ENCODE assay signal across 8 cellular contexts in genomic region chr19:1490020-1490310, GRCh38. TPM values are rescaled to one million over a fixed set of nuclear protein-coding genes. Genes with fewer than 3 reads are reported as not detected.
DNase-seq lines count a peak whose midpoint lies in the region; ATAC-seq and TF ChIP-seq lines count a peak whose summit lies in the region.

No MANE protein-coding gene starts in this region.

- H3K9me3 ChIP-seq in suprapubic skin, result no peaks in the 10 kb centered on the region

- H3K27me3 Mint-ChIP-seq in activated CD4-positive, alpha-beta T cell treated with anti-CD3 and anti-CD28 coated beads, Interleukin-2, amount 10 ng/mL, durations not matched to agents 24 days and 14 days, result peaks cover 8% of the 10 kb centered on the region
- peaks cover 14% of the 10 kb centered on the region for H3K27me3 Mint-ChIP-seq in activated naive CD8-positive, alpha-beta T cell treated with anti-CD3 and anti-CD28 coated beads, Interleukin-2, amount 10 ng/mL, durations not matched to agents 7 days and 5 days

- TF ChIP-seq EP300 in suprapubic skin (IDR thresholded peaks at IDR 0.05), result no peak

- no peak overlapping the region for H3K27ac Mint-ChIP-seq in activated CD4-positive, alpha-beta T cell treated with anti-CD3 and anti-CD28 coated beads, Interleukin-2, amount 10 ng/mL, durations not matched to agents 24 days and 14 days
- H3K27ac Mint-ChIP-seq in activated naive CD8-positive, alpha-beta T cell treated with anti-CD3 and anti-CD28 coated beads, Interleukin-2, amount 10 ng/mL, durations not matched to agents 7 days and 5 days, result no peak overlapping the region

- POLR2A ChIA-PET in activated naive CD8-positive, alpha-beta T cell treated with anti-CD3 and anti-CD28 coated beads, Interleukin-2, amount 10 ng/mL, durations not matched to agents 7 days and 5 days (lab: Charles Lee), result interaction anchor here (1.5 kb wide), 1 partner anchor 18 kb away, joined by 5 read pairs; no protein-coding TSS in a partner anchor

- no peak for ATAC-seq in activated naive CD8-positive, alpha-beta T cell treated with anti-CD3 and anti-CD28 coated beads, Interleukin-2, amount 10 ng/mL, durations not matched to agents 7 days and 5 days (ENCODE audit: low read depth)
- ATAC-seq in GM19324 (IDR thresholded peaks at IDR 0.05; ENCODE audit: low FRiP score, unreplicated experiment) (no peak), GM21360 (IDR thresholded peaks at IDR 0.05; ENCODE audit: unreplicated experiment) (no peak)

- no peaks in the 10 kb centered on the region for H3K36me3 ChIP-seq in kidney epithelial cell (ENCODE audit: control insufficient read depth, insufficient read depth, low read length)
- no peaks in the 10 kb centered on the region for H3K36me3 ChIP-seq in suprapubic skin

- TF ChIP-seq POLR2A in suprapubic skin (IDR thresholded peaks at IDR 0.05), result no peak

- intact Hi-C loops in activated CD4-positive, alpha-beta T cell treated with anti-CD3 and anti-CD28 coated beads, Interleukin-2, amount 10 ng/mL, durations not matched to agents 24 days and 14 days (cut with micrococcal nuclease), result loop anchor here (1.0 to 2.0 kb wide), 2 partner anchors 11 to 19 kb away; partner anchors contain the start of gene C19orf25

- TF ChIP-seq CTCF in kidney epithelial cell (IDR thresholded peaks at IDR 0.05; ENCODE audit: insufficient read depth, low read length, poor library complexity, severe bottlenecking) (no peak), suprapubic skin (IDR thresholded peaks at IDR 0.05) (no peak)

- H3K27me3 ChIP-seq in kidney epithelial cell (ENCODE audit: control insufficient read depth, insufficient read depth, low read length) (peaks cover 12% of the 10 kb centered on the region), suprapubic skin (no peaks in the 10 kb centered on the region)

- no peaks in the 10 kb centered on the region for H3K9me3 Mint-ChIP-seq in activated CD4-positive, alpha-beta T cell treated with anti-CD3 and anti-CD28 coated beads, Interleukin-2, amount 10 ng/mL, durations not matched to agents 24 days and 14 days
- no peaks in the 10 kb centered on the region for H3K9me3 Mint-ChIP-seq in activated naive CD8-positive, alpha-beta T cell treated with anti-CD3 and anti-CD28 coated beads, Interleukin-2, amount 10 ng/mL, durations not matched to agents 7 days and 5 days

- H3K27ac ChIP-seq in suprapubic skin, result no peak overlapping the region

- peaks cover 21% of the 10 kb centered on the region for H3K4me1 ChIP-seq in suprapubic skin

- no peaks in the 10 kb centered on the region for H3K36me3 Mint-ChIP-seq in activated CD4-positive, alpha-beta T cell treated with anti-CD3 and anti-CD28 coated beads, Interleukin-2, amount 10 ng/mL, durations not matched to agents 24 days and 14 days (ENCODE audit: low read depth)
- H3K36me3 Mint-ChIP-seq in activated naive CD8-positive, alpha-beta T cell treated with anti-CD3 and anti-CD28 coated beads, Interleukin-2, amount 10 ng/mL, durations not matched to agents 7 days and 5 days, result no peaks in the 10 kb centered on the region

- H3K4me3 ChIP-seq in kidney epithelial cell (ENCODE audit: low read depth, low read length), result peak overlapping the region; percentile 52
- H3K4me3 ChIP-seq in suprapubic skin, result peak overlapping the region; percentile 59

- peak overlapping the region; percentile 62 for H3K4me3 Mint-ChIP-seq in activated CD4-positive, alpha-beta T cell treated with anti-CD3 and anti-CD28 coated beads, Interleukin-2, amount 10 ng/mL, durations not matched to agents 24 days and 14 days
- peak overlapping the region; percentile 77 for H3K4me3 Mint-ChIP-seq in activated naive CD8-positive, alpha-beta T cell treated with anti-CD3 and anti-CD28 coated beads, Interleukin-2, amount 10 ng/mL, durations not matched to agents 7 days and 5 days

- peaks cover 6% of the 10 kb centered on the region for H3K4me1 Mint-ChIP-seq in activated CD4-positive, alpha-beta T cell treated with anti-CD3 and anti-CD28 coated beads, Interleukin-2, amount 10 ng/mL, durations not matched to agents 24 days and 14 days
- H3K4me1 Mint-ChIP-seq in activated naive CD8-positive, alpha-beta T cell treated with anti-CD3 and anti-CD28 coated beads, Interleukin-2, amount 10 ng/mL, durations not matched to agents 7 days and 5 days, result peaks cover 11% of the 10 kb centered on the region

- WGBS in suprapubic skin, result no CpG with 5 or more reads among the region's 15 CpGs

- no peak for DNase-seq in activated CD4-positive, alpha-beta T cell treated with anti-CD3 and anti-CD28 coated beads, Interleukin-2, amount 10 ng/mL, durations not matched to agents 24 days and 14 days
- DNase-seq in activated CD4-positive, alpha-beta T cell treated with anti-CD3 and anti-CD28 coated beads for 4 hours, result no peak
- DNase-seq in activated naive CD8-positive, alpha-beta T cell treated with anti-CD3 and anti-CD28 coated beads, Interleukin-2, amount 10 ng/mL, durations not matched to agents 7 days and 5 days, result no peak
- DNase-seq in kidney epithelial cell (ENCODE audit: low read depth), result no peak
- DNase-seq in suprapubic skin (ENCODE audit: low spot score in 2 of 2), result no peak
- DNase-seq in HuH-7 (ENCODE audit: low spot score), result no peak

RNA-seq across cellular contexts. Expression of gene PCSK4, which starts 0.2 kb away (rescaled TPM):
- total RNA-seq in activated CD4-positive, alpha-beta T cell treated with anti-CD3 and anti-CD28 coated beads, Interleukin-2, amount 10 ng/mL, durations not matched to agents 24 days and 14 days, result 1.0 and 1.6 TPM in 2 replicates
- total RNA-seq in activated naive CD8-positive, alpha-beta T cell treated with anti-CD3 and anti-CD28 coated beads, Interleukin-2, amount 10 ng/mL, durations not matched to agents 7 days and 5 days, result 1 to 10 TPM; 6.7 to 9.7 TPM
- total RNA-seq in kidney epithelial cell (1.6 and 5.5 TPM in 2 replicates), suprapubic skin (1 to 10 TPM; 1.4 to 6.6 (median 3.8) TPM)

RNA-seq across cellular contexts. Expression of gene REEP6, which starts 1.0 kb away (rescaled TPM):
- 1.1 and 1.7 TPM in 2 replicates for total RNA-seq in activated CD4-positive, alpha-beta T cell treated with anti-CD3 and anti-CD28 coated beads, Interleukin-2, amount 10 ng/mL, durations not matched to agents 24 days and 14 days
- total RNA-seq in activated naive CD8-positive, alpha-beta T cell treated with anti-CD3 and anti-CD28 coated beads, Interleukin-2, amount 10 ng/mL, durations not matched to agents 7 days and 5 days, result 1 to 10 TPM; 2.2 to 2.8 TPM
- total RNA-seq in kidney epithelial cell (8.7 and 9.7 TPM in 2 replicates), suprapubic skin (10 to 100 TPM in 1 of 4 donors, 1 to 10 TPM in 3; 3.2 to 11.8 (median 8.1) TPM)

RNA-seq across cellular contexts. Expression of gene C19orf25, which starts 10.9 kb away (rescaled TPM):
- total RNA-seq in activated CD4-positive, alpha-beta T cell treated with anti-CD3 and anti-CD28 coated beads, Interleukin-2, amount 10 ng/mL, durations not matched to agents 24 days and 14 days, result 34.0 and 38.0 TPM in 2 replicates
- total RNA-seq in activated naive CD8-positive, alpha-beta T cell treated with anti-CD3 and anti-CD28 coated beads, Interleukin-2, amount 10 ng/mL, durations not matched to agents 7 days and 5 days, result 10 to 100 TPM; 48.0 to 51.2 TPM
- total RNA-seq in kidney epithelial cell (38.8 and 40.0 TPM in 2 replicates), suprapubic skin (10 to 100 TPM; 25.1 to 41.2 (median 36.4) TPM)

RNA-seq across cellular contexts. Expression of gene ADAMTSL5, which starts 22.9 kb away (rescaled TPM):
- 5.4 and 6.6 TPM in 2 replicates for total RNA-seq in activated CD4-positive, alpha-beta T cell treated with anti-CD3 and anti-CD28 coated beads, Interleukin-2, amount 10 ng/mL, durations not matched to agents 24 days and 14 days
- 1 to 10 TPM; 1.8 to 2.1 TPM for total RNA-seq in activated naive CD8-positive, alpha-beta T cell treated with anti-CD3 and anti-CD28 coated beads, Interleukin-2, amount 10 ng/mL, durations not matched to agents 7 days and 5 days
- 0.58 and 1.8 TPM in 2 replicates for total RNA-seq in kidney epithelial cell
- total RNA-seq in suprapubic skin, result 1 to 10 TPM in 3 of 4 donors, under 1 TPM in 1; 0.83 to 4.1 (median 2.4) TPM

RNA-seq across cellular contexts. Expression of gene PLK5, which starts 33.9 kb away (rescaled TPM):
- total RNA-seq in activated CD4-positive, alpha-beta T cell treated with anti-CD3 and anti-CD28 coated beads, Interleukin-2, amount 10 ng/mL, durations not matched to agents 24 days and 14 days, result not detected in 2 replicates
- not detected for total RNA-seq in activated naive CD8-positive, alpha-beta T cell treated with anti-CD3 and anti-CD28 coated beads, Interleukin-2, amount 10 ng/mL, durations not matched to agents 7 days and 5 days
- total RNA-seq in kidney epithelial cell, result not detected in 2 replicates
- total RNA-seq in suprapubic skin, result 1 to 10 TPM in 1 of 4 donors, under 1 TPM in 1, not detected in 2; 0.23 to 1.2 TPM
